ENCODE assay signal across 26 cellular contexts in genomic region chr11:69537126-69537525, GRCh38. TPM values are rescaled to one million over a fixed set of nuclear protein-coding genes. Genes with fewer than 3 reads are reported as not detected.
DNase-seq lines count a peak whose midpoint lies in the region; ATAC-seq, FAIRE-seq and TF ChIP-seq lines count a peak whose summit lies in the region.
"Had no signal": no experiment of that assay in that cellular context is flagged by ENCODE, and none has a peak within 500 bp of the region (broad histone marks: within the 10 kb centered on the region; RNA-seq: fewer than 3 reads in every experiment).

No MANE protein-coding gene starts in this region.

- FAIRE-seq in astrocyte (lab: Jason Lieb, UNC) (no peak), keratinocyte (lab: Jason Lieb, UNC) (no peak)
- FAIRE-seq: A204.1, GM19239, K562 had no signal

- H3K27me3 Mint-ChIP-seq in Caco-2 (ENCODE audit: insufficient read depth, unreplicated experiment) (no peaks in the 10 kb centered on the region), astrocyte (ENCODE audit: low read depth, unreplicated experiment) (peaks cover 42% of the 10 kb centered on the region)

- H3K4me1 Mint-ChIP-seq in Caco-2 (ENCODE audit: low read depth, unreplicated experiment) (no peaks in the 10 kb centered on the region), astrocyte (ENCODE audit: low read depth, unreplicated experiment) (peaks cover 6% of the 10 kb centered on the region)
- H3K4me1 Mint-ChIP-seq: CD8-positive, alpha-beta memory T cell had no signal

- H3K79me2 ChIP-seq in astrocyte (ENCODE audit: insufficient read depth, low read length) (no peaks in the 10 kb centered on the region), keratinocyte (ENCODE audit: control insufficient read depth, insufficient read depth, low read length) (no peaks in the 10 kb centered on the region)

- H3K27ac Mint-ChIP-seq in Caco-2 (ENCODE audit: unreplicated experiment): peak overlapping the region; percentile 26
- H3K27ac Mint-ChIP-seq in astrocyte (ENCODE audit: unreplicated experiment): peak overlapping the region; percentile 50
- H3K27ac Mint-ChIP-seq: CD8-positive, alpha-beta memory T cell had no signal

- BruUV-seq in Caco-2 (replicated peaks; lab: Mats Ljungman, UMichigan): no TSS peak

- H2AFZ ChIP-seq in astrocyte (ENCODE audit: low read depth, low read length) (no peak overlapping the region), keratinocyte (ENCODE audit: control insufficient read depth, low read length) (peak overlapping the region; percentile 10)

- H3K4me2 ChIP-seq in astrocyte (ENCODE audit: low read length): no peak overlapping the region
- no peak overlapping the region for H3K4me2 ChIP-seq in keratinocyte (ENCODE audit: control insufficient read depth, extremely low read depth, insufficient read depth, low read depth, low read length)

- H3K36me3 Mint-ChIP-seq in Caco-2 (ENCODE audit: insufficient read depth, unreplicated experiment) (no peaks in the 10 kb centered on the region), astrocyte (ENCODE audit: low read depth, unreplicated experiment) (peaks cover 5% of the 10 kb centered on the region)
- H3K36me3 Mint-ChIP-seq: CD8-positive, alpha-beta memory T cell had no signal

- DNase-seq in Caco-2 (peak in 1 of 2 experiments; percentile 38), astrocyte (ENCODE audit: low read depth) (no peak), keratinocyte (ENCODE audit: low read depth, low spot score) (no peak), posterior vena cava (ENCODE audit: low spot score) (peak; percentile 73), NOMO-1 treated with dmso at 0.1 percent for 144 hours (lab: John Stamatoyannopoulos, UW; ENCODE audit: unreplicated experiment) (no peak)
- no peak for DNase-seq in activated CD8-positive, alpha-beta memory T cell treated with anti-CD3 and anti-CD28 coated beads, Interleukin-2, amount 50 U/mL, for 48 hours
- DNase-seq: EL, H7, MG63, NCI-H1048, NCI-H1417 treated with DMSO at 0.1 percent for 48 hours, NCI-H187, NCI-H2107, NCI-H446 treated with DMSO at 0.1 percent for 48 hours, NCI-H526 treated with DMSO at 0.1 percent for 48 hours, PC-3, SHP77 had no signal

- H3K36me3 ChIP-seq in Caco-2 (ENCODE audit: control insufficient read depth, insufficient read depth, low read length) (no peaks in the 10 kb centered on the region), astrocyte (ENCODE audit: insufficient read depth, low read length) (no peaks in the 10 kb centered on the region), keratinocyte (ENCODE audit: control insufficient read depth in 2 of 2, extremely low read depth in 1 of 2, insufficient read depth in 2 of 2, low read length in 2 of 2) (no peaks in the 10 kb centered on the region)
- H3K36me3 ChIP-seq: MG63 had no signal

- H4K20me1 ChIP-seq in astrocyte (ENCODE audit: insufficient read depth, low read length) (no peaks in the 10 kb centered on the region), keratinocyte (ENCODE audit: control insufficient read depth, extremely low read depth, insufficient read depth, low read length) (no peaks in the 10 kb centered on the region)

- H3K9ac ChIP-seq in astrocyte (ENCODE audit: low read length) (no peak overlapping the region), keratinocyte (ENCODE audit: control insufficient read depth, extremely low read depth, insufficient read depth, low read length) (no peak overlapping the region)

- TF ChIP-seq CTCF in Caco-2 (IDR thresholded peaks at IDR 0.05; ENCODE audit: insufficient read depth in 1 of 2, low read depth in 1 of 2, low read length in 1 of 2, severe bottlenecking in 1 of 2, unreplicated experiment in 1 of 2): no peak
- no peak for TF ChIP-seq CTCF in astrocyte (IDR thresholded peaks at IDR 0.05; ENCODE audit: insufficient read depth, low read depth, low read length)
- TF ChIP-seq CTCF in keratinocyte (optimal IDR thresholded peaks at IDR 0.05 in 1 of 3, IDR thresholded peaks at IDR 0.05 in 1 of 3, conservative IDR thresholded peaks at IDR 0.05 in 1 of 3; ENCODE audit: extremely low read depth in 1 of 3, insufficient read depth in 2 of 3, low read length in 3 of 3): no peak

- H3K4me3 Mint-ChIP-seq in Caco-2 (ENCODE audit: unreplicated experiment) (no peak overlapping the region), astrocyte (ENCODE audit: unreplicated experiment) (no peak overlapping the region)
- H3K4me3 Mint-ChIP-seq: CD8-positive, alpha-beta memory T cell had no signal

- H3K9me3 ChIP-seq in Caco-2: no peaks in the 10 kb centered on the region
- no peaks in the 10 kb centered on the region for H3K9me3 ChIP-seq in astrocyte (ENCODE audit: insufficient read depth, low read depth, low read length)
- no peaks in the 10 kb centered on the region for H3K9me3 ChIP-seq in keratinocyte (ENCODE audit: control insufficient read depth, low read depth, low read length)
- H3K9me3 ChIP-seq: MG63 had no signal

- no peak overlapping the region for H3K4me3 ChIP-seq in Caco-2 (ENCODE audit: low read depth, low read length)
- no peak overlapping the region for H3K4me3 ChIP-seq in astrocyte (ENCODE audit: insufficient read depth, low read depth, low read length)
- H3K4me3 ChIP-seq in keratinocyte (ENCODE audit: control insufficient read depth in 2 of 3, extremely low read depth in 1 of 3, insufficient read depth in 2 of 3, low read depth in 1 of 3, low read length in 3 of 3): no peak overlapping the region
- H3K4me3 ChIP-seq: K562, MG63 had no signal

- POLR2A ChIA-PET in Caco-2 (lab: Charles Lee): no interaction called here

- H3K27me3 ChIP-seq in Caco-2 (replicated peaks; ENCODE audit: control insufficient read depth, insufficient read depth, low read length) (no peaks in the 10 kb centered on the region), astrocyte (ENCODE audit: insufficient read depth, low read length) (no peaks in the 10 kb centered on the region), keratinocyte (ENCODE audit: control insufficient read depth, extremely low read depth, insufficient read depth, low read length) (peaks cover 9% of the 10 kb centered on the region)
- H3K27me3 ChIP-seq: MG63 had no signal

- intact Hi-C loops in Caco-2 (cut with micrococcal nuclease; ENCODE audit: unreplicated experiment): no loop called here
- intact Hi-C loops in posterior vena cava (cut with DNase I): no loop called here

- H3K9me3 Mint-ChIP-seq in Caco-2 (ENCODE audit: unreplicated experiment): no peaks in the 10 kb centered on the region
- H3K9me3 Mint-ChIP-seq in astrocyte (ENCODE audit: unreplicated experiment): peaks cover 4% of the 10 kb centered on the region
- H3K9me3 Mint-ChIP-seq: CD8-positive, alpha-beta memory T cell had no signal

- dilution Hi-C loops in keratinocyte (cut with MboI; ENCODE audit: extremely low pct_ligation_motif_present, low sequenced_read_pairs): no loop called here

- H3K4me1 ChIP-seq in Caco-2 (no peaks in the 10 kb centered on the region), astrocyte (ENCODE audit: insufficient read depth, low read length) (peaks cover 9% of the 10 kb centered on the region), keratinocyte (ENCODE audit: control insufficient read depth, extremely low read depth, insufficient read depth, low read length) (no peaks in the 10 kb centered on the region)

- CTCF ChIA-PET in Caco-2 (lab: Charles Lee): no interaction called here

- H3K27ac ChIP-seq in astrocyte (ENCODE audit: low read depth, low read length) (no peak overlapping the region), keratinocyte (ENCODE audit: control insufficient read depth, insufficient read depth, low read length) (no peak overlapping the region)
- H3K27ac ChIP-seq: C4-2B had no signal

- ATAC-seq in GM21515 (IDR thresholded peaks at IDR 0.05; ENCODE audit: unreplicated experiment): no peak
- ATAC-seq in GM21737 (IDR thresholded peaks at IDR 0.05; ENCODE audit: unreplicated experiment): no peak
- ATAC-seq: K562, PC-3 had no signal

- no peaks in the 10 kb centered on the region for H3K9me1 ChIP-seq in keratinocyte (ENCODE audit: control insufficient read depth, extremely low read depth, insufficient read depth, low read length)

RNA-seq across cellular contexts. Expression of gene LINC01488, which starts 55.7 kb away (rescaled TPM):
- total RNA-seq in Caco-2 (2022) (0.12 TPM in 1 of 2 replicates, not detected in the other), astrocyte (not detected in 2 replicates), posterior vena cava (not detected)
- polyA plus RNA-seq in keratinocyte: not detected in 3 replicates
- polyA plus RNA-seq in keratinocyte (2011; ENCODE audit: low read depth): not detected
- polyA plus RNA-seq in keratinocyte (2011; cell fraction: cytosol; rRNA removed): not detected in 2 replicates
- not detected in 2 replicates for polyA plus RNA-seq in keratinocyte (2011; cell fraction: nucleus; rRNA removed)
- polyA plus RNA-seq in keratinocyte (2012; ENCODE audit: low replicate concordance): not detected in 2 replicates
- not detected in 3 replicates for polyA minus RNA-seq in keratinocyte
- polyA minus RNA-seq in keratinocyte (2011; cell fraction: cytosol; rRNA and poly(A)+ RNA removed): not detected
- not detected in 2 replicates for polyA minus RNA-seq in keratinocyte (2011; cell fraction: nucleus; rRNA and poly(A)+ RNA removed)
- total RNA-seq: CD8-positive, alpha-beta memory T cell; H7; K562; LHCN-M2; PC-3; RPMI7951 had no signal
- polyA plus RNA-seq: CD8-positive, alpha-beta memory T cell; K562 had no signal
